ENCODE assay signal across 9 cellular contexts in genomic region chr16:75306102-75306762, GRCh38. TPM values are rescaled to one million over a fixed set of nuclear protein-coding genes. Genes with fewer than 3 reads are reported as not detected.
A peak's percentile ranks its signal among the peaks of the same experiment; 100 is the strongest.
DNase-seq lines count a peak whose midpoint lies in the region; ATAC-seq, FAIRE-seq and TF ChIP-seq lines count a peak whose summit lies in the region.
"Had no signal": no experiment of that assay in that cellular context is flagged by ENCODE, and none has a peak within 500 bp of the region (broad histone marks: within the 10 kb centered on the region; RNA-seq: fewer than 3 reads in every experiment).

No MANE protein-coding gene starts in this region.

- TF ChIP-seq CTCF in A673 (conservative IDR thresholded peaks at IDR 0.05; ENCODE audit: low read depth, low read length) (no peak), endothelial cell of umbilical vein (IDR thresholded peaks at IDR 0.05; ENCODE audit: extremely low read depth in 1 of 2, insufficient read depth in 1 of 2, low read depth in 1 of 2, low read length in 2 of 2) (no peak)

- peaks cover 2% of the 10 kb centered on the region for H3K79me2 ChIP-seq in endothelial cell of umbilical vein (ENCODE audit: control insufficient read depth, insufficient read depth, low read length)

- peak; percentile 29 for TF ChIP-seq POLR2A in endothelial cell of umbilical vein (IDR thresholded peaks at IDR 0.05; ENCODE audit: low read depth, low read length)

- in situ Hi-C loops in HAP-1 (cut with MboI; ENCODE audit: low sequenced_read_pairs) (no loop called here), G401 (cut with HindIII; ENCODE audit: low sequenced_read_pairs) (no loop called here)

- H3K9me3 ChIP-seq in A673 (ENCODE audit: low read depth, low read length, poor library complexity, severe bottlenecking) (no peaks in the 10 kb centered on the region), endothelial cell of umbilical vein (replicated peaks; ENCODE audit: control insufficient read depth, insufficient read depth, low read length) (no peaks in the 10 kb centered on the region), mucosa of stomach (ENCODE audit: control insufficient read depth, low read length) (no peaks in the 10 kb centered on the region), HAP-1 (no peaks in the 10 kb centered on the region)

- no peak for DNase-seq in A673 (ENCODE audit: low spot score)
- peak; percentile 84 for DNase-seq in NCI-H460 (ENCODE audit: extremely low read depth, low read depth)
- peak; percentile 48 for DNase-seq in endothelial cell of umbilical vein (ENCODE audit: low read depth, low spot score)
- DNase-seq in HAP-1 (ENCODE audit: low spot score in 2 of 2) = no peak
- DNase-seq in G401 (ENCODE audit: low spot score) = no peak
- DNase-seq: activated B cell treated with CpG ODN at 0.5 μM for 24 hours had no signal

- H3K9ac ChIP-seq in endothelial cell of umbilical vein (replicated peaks; ENCODE audit: extremely low read depth, insufficient read depth, low read length) = peak overlapping the region; percentile 78
- H3K9ac ChIP-seq in mucosa of stomach (ENCODE audit: low read length) = peak overlapping the region; percentile 67

- FAIRE-seq in endothelial cell of umbilical vein (lab: Jason Lieb, UNC) = peak; percentile 76

- H3K9me1 ChIP-seq in endothelial cell of umbilical vein (replicated peaks; ENCODE audit: control insufficient read depth, extremely low read depth, insufficient read depth, low read length) = no peaks in the 10 kb centered on the region

- H3K36me3 ChIP-seq in A673 (ENCODE audit: insufficient read depth, low read length, poor library complexity, severe bottlenecking) = peaks cover 24% of the 10 kb centered on the region
- H3K36me3 ChIP-seq in endothelial cell of umbilical vein (ENCODE audit: control insufficient read depth in 2 of 2, extremely low read depth in 1 of 2, insufficient read depth in 2 of 2, low read length in 2 of 2) = peaks cover 0 to 2% of the 10 kb centered on the region in 2 experiments
- H3K36me3 ChIP-seq in mucosa of stomach (ENCODE audit: control insufficient read depth, insufficient read depth, low read length) = no peaks in the 10 kb centered on the region
- H3K36me3 ChIP-seq in HAP-1 (replicated peaks) = peaks cover 9% of the 10 kb centered on the region; the same call in 1 of the 2 replicates

- ATAC-seq in GM21528 (IDR thresholded peaks at IDR 0.05; ENCODE audit: low FRiP score, unreplicated experiment) (no peak), HG03280 (IDR thresholded peaks at IDR 0.05; ENCODE audit: unreplicated experiment) (no peak)

- BruUV-seq in A673 (replicated peaks; lab: Mats Ljungman, UMichigan) (TSS peak; percentile 83), endothelial cell of umbilical vein (replicated peaks; lab: Mats Ljungman, UMichigan) (no TSS peak)

- CTCF ChIA-PET in A673 (lab: Charles Lee) = interaction anchor here (0.7 to 1.1 kb wide), 3 partner anchors 26 to 107 kb away, joined by 3 to 5 read pairs (median 3); no protein-coding TSS in a partner anchor
- CTCF ChIA-PET in endothelial cell of umbilical vein (lab: Charles Lee) = interaction anchor here (1.0 to 3.8 kb wide), 14 partner anchors 9 to 96 kb away, joined by 3 to 28 read pairs (median 6); no protein-coding TSS in a partner anchor

- H3K27me3 ChIP-seq in A673 (replicated peaks; ENCODE audit: insufficient read depth, low read depth, low read length, poor library complexity) = no peaks in the 10 kb centered on the region
- H3K27me3 ChIP-seq in endothelial cell of umbilical vein (ENCODE audit: control insufficient read depth in 2 of 2, insufficient read depth in 2 of 2, low read length in 2 of 2) = no peaks in the 10 kb centered on the region
- no peaks in the 10 kb centered on the region for H3K27me3 ChIP-seq in mucosa of stomach (ENCODE audit: control insufficient read depth, insufficient read depth, low read length)
- H3K27me3 ChIP-seq in HAP-1 (ENCODE audit: low read depth) = no peaks in the 10 kb centered on the region

- POLR2A ChIA-PET in A673 (lab: Charles Lee; ENCODE audit: low non-redundant PET) (interaction anchor here (0.7 kb wide), 1 partner anchor 70 kb away, joined by 4 read pairs; no protein-coding TSS in a partner anchor), endothelial cell of umbilical vein (lab: Charles Lee) (interaction anchor here (1.0 to 2.6 kb wide), 4 partner anchors 11 to 72 kb away, joined by 3 to 22 read pairs (median 6); no protein-coding TSS in a partner anchor)

- no peaks in the 10 kb centered on the region for H4K20me1 ChIP-seq in endothelial cell of umbilical vein (replicated peaks; ENCODE audit: control insufficient read depth, extremely low read depth, insufficient read depth, low read length)

- H3K27ac ChIP-seq in A673 (ENCODE audit: low read depth, low read length, poor library complexity, severe bottlenecking) = peak overlapping the region; percentile 94
- H3K27ac ChIP-seq in endothelial cell of umbilical vein (ENCODE audit: insufficient read depth, low read depth, low read length) = peak overlapping the region; percentile 91

- H3K4me1 ChIP-seq in A673 (ENCODE audit: insufficient read depth, low read length, poor library complexity, severe bottlenecking) = peaks cover 39% of the 10 kb centered on the region
- H3K4me1 ChIP-seq in endothelial cell of umbilical vein (ENCODE audit: control insufficient read depth, extremely low read depth, insufficient read depth, low read length) = peaks cover 39% of the 10 kb centered on the region
- peaks cover 39% of the 10 kb centered on the region for H3K4me1 ChIP-seq in mucosa of stomach (ENCODE audit: control insufficient read depth, insufficient read depth, low read length)
- H3K4me1 ChIP-seq in HAP-1 = no peaks in the 10 kb centered on the region

- H3K4me3 ChIP-seq in A673 (ENCODE audit: low read depth, low read length, poor library complexity, severe bottlenecking) (peak overlapping the region; percentile 8), endothelial cell of umbilical vein (replicated peaks in 1 of 3; ENCODE audit: insufficient read depth in 1 of 3, low read depth in 1 of 3, low read length in 3 of 3) (peak overlapping the region in 1 of 3 experiments; percentile 13), mucosa of stomach (ENCODE audit: low read length) (no peak overlapping the region), HAP-1 (no peak overlapping the region)

- dilution Hi-C loops in endothelial cell of umbilical vein (cut with MboI; ENCODE audit: extremely low pct_ligation_motif_present, low sequenced_read_pairs) = no loop called here

- peak overlapping the region; percentile 5 for H2AFZ ChIP-seq in endothelial cell of umbilical vein (ENCODE audit: low read depth, low read length)

- intact Hi-C loops in A673 (cut with micrococcal nuclease; ENCODE audit: unreplicated experiment) = no loop called here
- intact Hi-C loops in endothelial cell of umbilical vein (cut with micrococcal nuclease) = no loop called here

- H3K4me2 ChIP-seq in endothelial cell of umbilical vein (ENCODE audit: insufficient read depth, low read length) = peak overlapping the region; percentile 69

TF ChIP-seq in endothelial cell of umbilical vein, 7 proteins besides CTCF, POLR2A, EP300 and RAD21:
- TF ChIP-seq JUN (IDR thresholded peaks at IDR 0.05; ENCODE audit: borderline replicate concordance, insufficient read depth, insufficient read length, low read depth) (no peak), MYC (IDR thresholded peaks at IDR 0.05; ENCODE audit: low read depth, low read length) (no peak), GATA2 (IDR thresholded peaks at IDR 0.05; ENCODE audit: insufficient read depth, insufficient read length, low read depth, low read length) (peak; percentile 58), FOS (IDR thresholded peaks at IDR 0.05; ENCODE audit: borderline replicate concordance, insufficient read depth, low read length) (no peak), POLR2AphosphoS5 (IDR thresholded peaks at IDR 0.05; ENCODE audit: insufficient read depth, low read depth, low read length) (peak; percentile 13)

RNA-seq across cellular contexts. Expression of gene BCAR1, which starts 54.8 kb away (rescaled TPM):
- total RNA-seq in A673 (2021) (42.2 and 47.3 TPM in 2 replicates), endothelial cell of umbilical vein (237 and 267 TPM in 2 replicates)
- 9.9 and 10.3 TPM in 2 replicates for total RNA-seq in NCI-H460 (2014; rRNA removed; shearing (Covaris generic))
- 13.3 and 17.1 TPM in 2 replicates for polyA plus RNA-seq in NCI-H460 (2014; cell fraction: nucleus; rRNA removed)
- 171 and 198 TPM in 2 replicates for polyA plus RNA-seq in endothelial cell of umbilical vein
- 110 and 135 TPM in 2 replicates for polyA plus RNA-seq in endothelial cell of umbilical vein (2011; cell fraction: cytosol; rRNA removed)
- 257 and 307 TPM in 2 replicates for polyA plus RNA-seq in endothelial cell of umbilical vein (2011; cell fraction: nucleus; rRNA removed)
- 194 and 202 TPM in 2 replicates for polyA plus RNA-seq in endothelial cell of umbilical vein (2012)
- polyA minus RNA-seq in endothelial cell of umbilical vein = 91.9 and 139 TPM in 2 replicates
- 24.9 TPM for polyA minus RNA-seq in endothelial cell of umbilical vein (2011; cell fraction: cytosol; rRNA and poly(A)+ RNA removed)
- 131 and 267 TPM in 2 replicates for polyA minus RNA-seq in endothelial cell of umbilical vein (2011; cell fraction: nucleus; rRNA and poly(A)+ RNA removed)
- 122 and 124 TPM in 2 replicates for total RNA-seq in G401 (2014; rRNA removed; shearing (Covaris generic))
- total RNA-seq: activated B cell treated with CpG ODN at 0.5 μM for 24 hours had no signal

Comparison
In these comparisons a context has a peak if more than half of its experiments do, and no peak if none do; other contexts are left out.
1. DNase-seq: peak in NCI-H460 (single experiment) and endothelial cell of umbilical vein (single experiment); none in A673 (single experiment), HAP-1 (0 of 2) and G401 (single experiment).